Comparison of ENCODE assay signal across 1 cellular context in genomic region chr17:59651346-59651745, GRCh38.
TF ChIP-seq lines count a peak whose summit lies in the region.

No MANE protein-coding gene starts in this region.

TF ChIP-seq in IMR-90, 13 proteins besides CTCF, POLR2A, EP300 and RAD21:
- TF ChIP-seq RFX5 (IDR thresholded peaks at IDR 0.05; ENCODE audit: low read depth, low read length): no peak
- TF ChIP-seq MXI1 (IDR thresholded peaks at IDR 0.05; ENCODE audit: borderline replicate concordance, low read depth, low read length): no peak
- TF ChIP-seq NFE2L2 (IDR thresholded peaks at IDR 0.05; ENCODE audit: low read depth, low read length): no peak
- TF ChIP-seq RCOR1 (IDR thresholded peaks at IDR 0.05; ENCODE audit: insufficient replicate concordance, low read length): no peak
- TF ChIP-seq CHD1 (IDR thresholded peaks at IDR 0.05; ENCODE audit: low read depth, low read length): no peak
